In genomic region chr3:95705786-95706418, GRCh38 we compare ENCODE assay signal across 8 cellular contexts.
A peak's percentile ranks its signal among the peaks of the same experiment; 100 is the strongest.
DNase-seq lines count a peak whose midpoint lies in the region; ATAC-seq, FAIRE-seq and TF ChIP-seq lines count a peak whose summit lies in the region.

No MANE protein-coding gene starts in this region.

- no peak for FAIRE-seq in endothelial cell of umbilical vein (lab: Jason Lieb, UNC)

- H3K36me3 ChIP-seq in endothelial cell of umbilical vein (ENCODE audit: control insufficient read depth in 2 of 2, extremely low read depth in 1 of 2, insufficient read depth in 2 of 2, low read length in 2 of 2): no peaks in the 10 kb centered on the region

- no peak for TF ChIP-seq CTCF in endothelial cell of umbilical vein (IDR thresholded peaks at IDR 0.05; ENCODE audit: extremely low read depth in 1 of 2, insufficient read depth in 1 of 2, low read depth in 1 of 2, low read length in 2 of 2)
- TF ChIP-seq CTCF in RWPE1 (conservative IDR thresholded peaks at IDR 0.05; ENCODE audit: low read depth): no peak

- H4K20me1 ChIP-seq in endothelial cell of umbilical vein (replicated peaks; ENCODE audit: control insufficient read depth, extremely low read depth, insufficient read depth, low read length): no peaks in the 10 kb centered on the region

- CTCF ChIA-PET in endothelial cell of umbilical vein (lab: Charles Lee): no interaction called here
- CTCF ChIA-PET in RWPE1 (lab: Yijun Ruan, JAX): interaction anchor here (0.6 kb wide), 1 partner anchor 35 kb away, joined by 3 read pairs; no protein-coding TSS in a partner anchor

- H2AFZ ChIP-seq in endothelial cell of umbilical vein (ENCODE audit: low read depth, low read length): no peak overlapping the region

- dilution Hi-C loops in endothelial cell of umbilical vein (cut with MboI; ENCODE audit: extremely low pct_ligation_motif_present, low sequenced_read_pairs): no loop called here

- ATAC-seq in GM21576 (IDR thresholded peaks at IDR 0.05; ENCODE audit: unreplicated experiment): peak; percentile 72
- no peak for ATAC-seq in GM21367 (IDR thresholded peaks at IDR 0.05; ENCODE audit: unreplicated experiment)

- no peaks in the 10 kb centered on the region for H3K79me2 ChIP-seq in endothelial cell of umbilical vein (ENCODE audit: control insufficient read depth, insufficient read depth, low read length)

- POLR2A ChIA-PET in endothelial cell of umbilical vein (lab: Charles Lee) (no interaction called here), RWPE1 (lab: Yijun Ruan, JAX; ENCODE audit: low non-redundant PET) (no interaction called here)

- no peaks in the 10 kb centered on the region for H3K9me1 ChIP-seq in endothelial cell of umbilical vein (replicated peaks; ENCODE audit: control insufficient read depth, extremely low read depth, insufficient read depth, low read length)

- no peaks in the 10 kb centered on the region for H3K4me1 ChIP-seq in endothelial cell of umbilical vein (ENCODE audit: control insufficient read depth, extremely low read depth, insufficient read depth, low read length)

- H3K27ac ChIP-seq in endothelial cell of umbilical vein (ENCODE audit: insufficient read depth, low read depth, low read length): no peak overlapping the region
- H3K27ac ChIP-seq in RWPE1: no peak overlapping the region

- TF ChIP-seq POLR2A in endothelial cell of umbilical vein (IDR thresholded peaks at IDR 0.05; ENCODE audit: low read depth, low read length): no peak

- no peak overlapping the region for H3K4me2 ChIP-seq in endothelial cell of umbilical vein (ENCODE audit: insufficient read depth, low read length)

- H3K9me3 ChIP-seq in endothelial cell of umbilical vein (replicated peaks; ENCODE audit: control insufficient read depth, insufficient read depth, low read length): no peaks in the 10 kb centered on the region

- BruUV-seq in endothelial cell of umbilical vein (replicated peaks; lab: Mats Ljungman, UMichigan): no TSS peak

- intact Hi-C loops in endothelial cell of umbilical vein (cut with micrococcal nuclease): no loop called here

- no peaks in the 10 kb centered on the region for H3K27me3 ChIP-seq in endothelial cell of umbilical vein (ENCODE audit: control insufficient read depth in 2 of 2, insufficient read depth in 2 of 2, low read length in 2 of 2)

- H3K9ac ChIP-seq in endothelial cell of umbilical vein (replicated peaks; ENCODE audit: extremely low read depth, insufficient read depth, low read length): no peak overlapping the region

- no peak overlapping the region for H3K4me3 ChIP-seq in endothelial cell of umbilical vein (replicated peaks in 1 of 3; ENCODE audit: insufficient read depth in 1 of 3, low read depth in 1 of 3, low read length in 3 of 3)

- peak; percentile 80 for DNase-seq in DMS53 (lab: John Stamatoyannopoulos, UW)
- peak; percentile 5 for DNase-seq in NCI-H2029 (lab: John Stamatoyannopoulos, UW)
- DNase-seq in endothelial cell of umbilical vein (ENCODE audit: low read depth, low spot score): peak; percentile 2
- no peak for DNase-seq in NCI-H2196 treated with DMSO at 0.1 percent for 48 hours (lab: John Stamatoyannopoulos, UW; ENCODE audit: unreplicated experiment)
- DNase-seq in glomerular visceral epithelial cell (ENCODE audit: extremely low spot score): no peak
- DNase-seq in RWPE1 (ENCODE audit: low spot score): no peak

TF ChIP-seq in endothelial cell of umbilical vein, 7 proteins besides CTCF, POLR2A, EP300 and RAD21:
- TF ChIP-seq POLR2AphosphoS5 (IDR thresholded peaks at IDR 0.05; ENCODE audit: insufficient read depth, low read depth, low read length) (no peak), GATA2 (IDR thresholded peaks at IDR 0.05; ENCODE audit: insufficient read depth, insufficient read length, low read depth, low read length) (no peak)

Comparison
In these comparisons a context has a peak if more than half of its experiments do, and no peak if none do; other contexts are left out.
1. DNase-seq: peak in DMS53 (single experiment), NCI-H2029 (single experiment) and endothelial cell of umbilical vein (single experiment); none in NCI-H2196 treated with DMSO at 0.1 percent for 48 hours (single experiment), glomerular visceral epithelial cell (single experiment) and RWPE1 (single experiment).